In the genomic region with DNA sequence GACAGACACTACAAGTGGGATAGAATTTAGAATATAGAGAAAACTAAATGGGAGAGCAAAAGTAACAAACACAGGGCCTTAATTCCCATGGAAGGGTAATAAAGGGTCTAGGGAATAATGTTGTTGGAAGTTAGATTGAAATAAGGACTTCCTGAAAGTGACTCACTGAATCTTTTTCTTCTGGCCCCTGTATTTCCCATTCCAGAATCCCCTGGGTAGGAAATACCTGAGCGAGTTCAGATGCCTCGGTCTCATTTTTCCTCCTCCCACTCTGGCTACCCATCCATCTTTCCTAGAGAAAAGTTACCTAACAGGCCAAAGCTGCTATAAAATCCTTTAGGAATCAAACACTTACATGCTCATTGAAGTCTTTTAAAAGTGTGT, we compare ENCODE assay signal across 8 cellular contexts. TPM values are rescaled to one million over a fixed set of nuclear protein-coding genes. Genes with fewer than 3 reads are reported as not detected.
DNase-seq lines count a peak whose midpoint lies in the region; ATAC-seq and TF ChIP-seq lines count a peak whose summit lies in the region.

No MANE protein-coding gene starts in this region.

- POLR2A ChIA-PET in activated CD4-positive, alpha-beta T cell treated with anti-CD3 and anti-CD28 coated beads for 36 hours (lab: Charles Lee): no interaction called here

- H3K4me3 Mint-ChIP-seq in activated CD4-positive, alpha-beta T cell treated with anti-CD3 and anti-CD28 coated beads for 36 hours: no peak overlapping the region
- no peak overlapping the region for H3K4me3 Mint-ChIP-seq in activated naive CD8-positive, alpha-beta T cell treated with anti-CD3 and anti-CD28 coated beads, Interleukin-2, amount 50 U/mL, for 24 hours

- peaks cover 67% of the 10 kb centered on the region for H3K4me1 Mint-ChIP-seq in activated CD4-positive, alpha-beta T cell treated with anti-CD3 and anti-CD28 coated beads for 36 hours
- peaks cover 75% of the 10 kb centered on the region for H3K4me1 Mint-ChIP-seq in activated naive CD8-positive, alpha-beta T cell treated with anti-CD3 and anti-CD28 coated beads, Interleukin-2, amount 50 U/mL, for 24 hours

- H3K4me1 ChIP-seq in left lung (peaks cover 44 to 69% of the 10 kb centered on the region in 2 donors), suprapubic skin (peaks cover 64% of the 10 kb centered on the region)

- TF ChIP-seq CTCF in left lung (IDR thresholded peaks at IDR 0.05) (no peak), suprapubic skin (IDR thresholded peaks at IDR 0.05) (no peak)

- CTCF ChIA-PET in activated CD4-positive, alpha-beta T cell treated with anti-CD3 and anti-CD28 coated beads for 36 hours (lab: Charles Lee): interaction anchor here (0.7 to 4.6 kb wide), 6 partner anchors 16 to 374 kb away, joined by 3 to 63 read pairs (median 6); no protein-coding TSS in a partner anchor

- H3K36me3 ChIP-seq in left lung (no peaks in the 10 kb centered on the region), suprapubic skin (no peaks in the 10 kb centered on the region)

- no peaks in the 10 kb centered on the region for H3K27me3 ChIP-seq in left lung
- H3K27me3 ChIP-seq in suprapubic skin: no peaks in the 10 kb centered on the region

- H3K9me3 Mint-ChIP-seq in activated CD4-positive, alpha-beta T cell treated with anti-CD3 and anti-CD28 coated beads for 36 hours (ENCODE audit: low read depth): no peaks in the 10 kb centered on the region
- no peaks in the 10 kb centered on the region for H3K9me3 Mint-ChIP-seq in activated naive CD8-positive, alpha-beta T cell treated with anti-CD3 and anti-CD28 coated beads, Interleukin-2, amount 50 U/mL, for 24 hours

- H3K27me3 Mint-ChIP-seq in activated CD4-positive, alpha-beta T cell treated with anti-CD3 and anti-CD28 coated beads for 36 hours: no peaks in the 10 kb centered on the region
- no peaks in the 10 kb centered on the region for H3K27me3 Mint-ChIP-seq in activated naive CD8-positive, alpha-beta T cell treated with anti-CD3 and anti-CD28 coated beads, Interleukin-2, amount 50 U/mL, for 24 hours

- ATAC-seq in activated CD4-positive, alpha-beta T cell treated with anti-CD3 and anti-CD28 coated beads for 36 hours: no peak
- ATAC-seq in activated naive CD8-positive, alpha-beta T cell treated with anti-CD3 and anti-CD28 coated beads, Interleukin-2, amount 50 U/mL, for 24 hours: no peak
- ATAC-seq in left lung: no peak

- H3K27ac ChIP-seq in left lung (peak overlapping the region; percentile 98 to 100), suprapubic skin (peak overlapping the region; percentile 100)

- WGBS in suprapubic skin: 50% methylated on average over 2 of the region's 2 CpGs

- TF ChIP-seq EP300 in suprapubic skin (IDR thresholded peaks at IDR 0.05): peak; percentile 20

- peaks cover 5% of the 10 kb centered on the region for H3K36me3 Mint-ChIP-seq in activated CD4-positive, alpha-beta T cell treated with anti-CD3 and anti-CD28 coated beads for 36 hours (ENCODE audit: low read depth)
- peaks cover 2% of the 10 kb centered on the region for H3K36me3 Mint-ChIP-seq in activated naive CD8-positive, alpha-beta T cell treated with anti-CD3 and anti-CD28 coated beads, Interleukin-2, amount 50 U/mL, for 24 hours (ENCODE audit: low read depth)

- no peak for TF ChIP-seq POLR2A in suprapubic skin (IDR thresholded peaks at IDR 0.05)

- no peak overlapping the region for H3K4me3 ChIP-seq in left lung
- H3K4me3 ChIP-seq in suprapubic skin: no peak overlapping the region

- peak overlapping the region; percentile 99 for H3K27ac Mint-ChIP-seq in activated CD4-positive, alpha-beta T cell treated with anti-CD3 and anti-CD28 coated beads for 36 hours
- H3K27ac Mint-ChIP-seq in activated naive CD8-positive, alpha-beta T cell treated with anti-CD3 and anti-CD28 coated beads, Interleukin-2, amount 50 U/mL, for 24 hours: peak overlapping the region; percentile 95

- DNase-seq in activated CD4-positive, alpha-beta T cell treated with anti-CD3 and anti-CD28 coated beads for 36 hours: no peak
- no peak for DNase-seq in activated CD4-positive, alpha-beta T cell treated with anti-CD3 and anti-CD28 coated beads, Interleukin-2, amount 50 U/mL, for 1 hour
- DNase-seq in activated naive CD8-positive, alpha-beta T cell treated with anti-CD3 and anti-CD28 coated beads, Interleukin-2, amount 50 U/mL, for 24 hours: no peak
- DNase-seq in left lung (no peak), suprapubic skin (ENCODE audit: low spot score in 2 of 2) (no peak), KG1 (lab: John Stamatoyannopoulos, UW) (no peak), NCI-H2227 (lab: John Stamatoyannopoulos, UW; ENCODE audit: unreplicated experiment) (no peak), GDM1 (lab: John Stamatoyannopoulos, UW) (no peak)

- H3K9me3 ChIP-seq in left lung (no peaks in the 10 kb centered on the region), suprapubic skin (no peaks in the 10 kb centered on the region)

- intact Hi-C loops in activated CD4-positive, alpha-beta T cell treated with anti-CD3 and anti-CD28 coated beads for 36 hours (cut with DNase I, micrococcal nuclease): loop anchor here (2.0 to 10.0 kb wide), 8 partner anchors 69 to 1499 kb away; a partner anchor contains a TSS
- intact Hi-C loops in left lung (cut with DNase I): no loop called here

RNA-seq across cellular contexts. Expression of a gene that starts 3.1 kb away (rescaled TPM):
- total RNA-seq in activated CD4-positive, alpha-beta T cell treated with anti-CD3 and anti-CD28 coated beads for 36 hours: 10 to 100 TPM; 32.1 to 33.6 TPM
- total RNA-seq in left lung: 10 to 100 TPM; 45.4 to 52.8 TPM
- total RNA-seq in suprapubic skin: 10 to 100 TPM; 61.7 to 73.5 (median 67.1) TPM

Comparison
In these comparisons a context has a peak if more than half of its experiments do, and no peak if none do; other contexts are left out.
1. intact Hi-C loops: an anchor here in activated CD4-positive, alpha-beta T cell treated with anti-CD3 and anti-CD28 coated beads for 36 hours (2.0 to 10.0 kb wide); none called in left lung.